ENCODE assay signal across 2 cellular contexts in genomic region chr7:22445871-22446270, GRCh38.
TF ChIP-seq lines count a peak whose summit lies in the region.

No MANE protein-coding gene starts in this region.

TF ChIP-seq in GM23338, 12 proteins besides CTCF, POLR2A, EP300 and RAD21:
- TF ChIP-seq POLR2AphosphoS5 (IDR thresholded peaks at IDR 0.05; ENCODE audit: low read depth) = no peak
- TF ChIP-seq ZNF331 (CRISPR knock-in tag; IDR thresholded peaks at IDR 0.05; ENCODE audit: low read depth) = no peak
- TF ChIP-seq ZNF462 (CRISPR knock-in tag; IDR thresholded peaks at IDR 0.05) = no peak
- no peak for TF ChIP-seq ZNF114 (CRISPR knock-in tag; IDR thresholded peaks at IDR 0.05)
- TF ChIP-seq, protein P1, sequence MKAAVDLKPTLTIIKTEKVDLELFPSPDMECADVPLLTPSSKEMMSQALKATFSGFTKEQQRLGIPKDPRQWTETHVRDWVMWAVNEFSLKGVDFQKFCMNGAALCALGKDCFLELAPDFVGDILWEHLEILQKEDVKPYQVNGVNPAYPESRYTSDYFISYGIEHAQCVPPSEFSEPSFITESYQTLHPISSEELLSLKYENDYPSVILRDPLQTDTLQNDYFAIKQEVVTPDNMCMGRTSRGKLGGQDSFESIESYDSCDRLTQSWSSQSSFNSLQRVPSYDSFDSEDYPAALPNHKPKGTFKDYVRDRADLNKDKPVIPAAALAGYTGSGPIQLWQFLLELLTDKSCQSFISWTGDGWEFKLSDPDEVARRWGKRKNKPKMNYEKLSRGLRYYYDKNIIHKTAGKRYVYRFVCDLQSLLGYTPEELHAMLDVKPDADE (IDR thresholded peaks at IDR 0.05) = no peak
- no peak for TF ChIP-seq EZH2phosphoT487 (IDR thresholded peaks at IDR 0.05; ENCODE audit: unreplicated experiment)
- no peak for TF ChIP-seq EZH2 (IDR thresholded peaks at IDR 0.05; ENCODE audit: low read depth, unreplicated experiment)
- no peak for TF ChIP-seq JUNB (IDR thresholded peaks at IDR 0.05; ENCODE audit: unreplicated experiment)
- TF ChIP-seq STAT1 (IDR thresholded peaks at IDR 0.05; ENCODE audit: unreplicated experiment) = no peak
- no peak for TF ChIP-seq NANOG (IDR thresholded peaks at IDR 0.05; ENCODE audit: borderline replicate concordance)
- no peak for TF ChIP-seq REST (IDR thresholded peaks at IDR 0.05; ENCODE audit: unreplicated experiment)
- no peak for TF ChIP-seq CREB1 (CRISPR knock-in tag; IDR thresholded peaks at IDR 0.05; ENCODE audit: low read depth)

TF ChIP-seq in GM12878, 131 proteins besides CTCF, POLR2A, EP300 and RAD21:
- TF ChIP-seq CHD4 (IDR thresholded peaks at IDR 0.05) = no peak
- no peak for TF ChIP-seq RFX5 (IDR thresholded peaks at IDR 0.05; ENCODE audit: low read depth, low read length)
- no peak for TF ChIP-seq PAX5 (IDR thresholded peaks at IDR 0.05; ENCODE audit: borderline replicate concordance, low read depth, low read length)
- no peak for TF ChIP-seq ETV6 (conservative IDR thresholded peaks at IDR 0.05 in 1 of 2, IDR thresholded peaks at IDR 0.05 in 1 of 2; ENCODE audit: borderline replicate concordance in 1 of 2, low read depth in 1 of 2)
- no peak for TF ChIP-seq SPI1 (IDR thresholded peaks at IDR 0.05; ENCODE audit: borderline replicate concordance, insufficient read depth, low read depth, low read length)
- TF ChIP-seq ZNF384 (IDR thresholded peaks at IDR 0.05; ENCODE audit: borderline replicate concordance, low read depth, low read length) = no peak
- TF ChIP-seq HDAC6 (IDR thresholded peaks at IDR 0.05; ENCODE audit: unreplicated experiment) = no peak
- TF ChIP-seq CREB1 (IDR thresholded peaks at IDR 0.05; ENCODE audit: low read depth) = no peak
- no peak for TF ChIP-seq ZNF687 (IDR thresholded peaks at IDR 0.05)
- no peak for TF ChIP-seq POLR2AphosphoS2 (IDR thresholded peaks at IDR 0.05; ENCODE audit: low read depth, low read length)
- no peak for TF ChIP-seq HDGF (IDR thresholded peaks at IDR 0.05)
- no peak for TF ChIP-seq SMAD5 (IDR thresholded peaks at IDR 0.05; ENCODE audit: low read depth)
